1 cellular context compared by ENCODE assay signal in the genomic region with DNA sequence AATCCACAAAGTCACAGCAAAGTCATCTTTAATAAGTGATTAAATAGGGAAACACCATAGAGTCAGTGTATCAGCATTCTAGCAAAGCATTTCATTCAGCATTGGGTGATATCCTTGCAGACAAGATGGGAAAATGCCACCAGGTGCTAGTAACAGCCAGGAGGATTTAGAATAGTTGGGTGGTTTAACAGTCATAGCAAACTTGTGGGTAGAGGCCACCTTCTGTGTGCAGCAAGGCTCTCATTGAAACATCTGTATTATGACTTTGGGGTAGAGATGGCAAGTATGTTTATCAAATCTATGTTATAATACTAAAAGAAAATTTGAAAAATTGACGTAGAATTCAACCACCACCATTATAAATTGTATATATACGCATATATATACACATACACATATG.
TF ChIP-seq lines count a peak whose summit lies in the region.

No MANE protein-coding gene starts in this region.

TF ChIP-seq in GM12878, 131 proteins besides CTCF, POLR2A, EP300 and RAD21 (continues in another document):
- no peak for TF ChIP-seq ZBTB4 (CRISPR knock-in tag; IDR thresholded peaks at IDR 0.05)
- no peak for TF ChIP-seq BCLAF1 (IDR thresholded peaks at IDR 0.05)
- no peak for TF ChIP-seq ZSCAN29 (IDR thresholded peaks at IDR 0.05)
- TF ChIP-seq ZNF217 (IDR thresholded peaks at IDR 0.05): no peak
- TF ChIP-seq ELK1 (IDR thresholded peaks at IDR 0.05; ENCODE audit: low read depth, low read length): no peak
- peak; percentile 57; the same call in 1 of the 2 replicates for TF ChIP-seq BCL11A (IDR thresholded peaks at IDR 0.05; ENCODE audit: low read depth, low read length)
- no peak for TF ChIP-seq NFYA (IDR thresholded peaks at IDR 0.05; ENCODE audit: borderline replicate concordance, low read depth, low read length)
- no peak for TF ChIP-seq CHD4 (IDR thresholded peaks at IDR 0.05)
- TF ChIP-seq MXI1 (IDR thresholded peaks at IDR 0.05; ENCODE audit: low read depth, low read length): no peak
- TF ChIP-seq RCOR1 (conservative IDR thresholded peaks at IDR 0.05; ENCODE audit: low read depth, low read length): no peak
- no peak for TF ChIP-seq NFXL1 (IDR thresholded peaks at IDR 0.05; ENCODE audit: borderline replicate concordance)
- TF ChIP-seq FOXM1 (IDR thresholded peaks at IDR 0.05; ENCODE audit: low read depth, low read length): no peak
- TF ChIP-seq CBX5 (IDR thresholded peaks at IDR 0.05; ENCODE audit: low read depth): no peak
- no peak for TF ChIP-seq SMAD1 (IDR thresholded peaks at IDR 0.05; ENCODE audit: low read depth, partially characterized antibody)
- TF ChIP-seq, protein P1, sequence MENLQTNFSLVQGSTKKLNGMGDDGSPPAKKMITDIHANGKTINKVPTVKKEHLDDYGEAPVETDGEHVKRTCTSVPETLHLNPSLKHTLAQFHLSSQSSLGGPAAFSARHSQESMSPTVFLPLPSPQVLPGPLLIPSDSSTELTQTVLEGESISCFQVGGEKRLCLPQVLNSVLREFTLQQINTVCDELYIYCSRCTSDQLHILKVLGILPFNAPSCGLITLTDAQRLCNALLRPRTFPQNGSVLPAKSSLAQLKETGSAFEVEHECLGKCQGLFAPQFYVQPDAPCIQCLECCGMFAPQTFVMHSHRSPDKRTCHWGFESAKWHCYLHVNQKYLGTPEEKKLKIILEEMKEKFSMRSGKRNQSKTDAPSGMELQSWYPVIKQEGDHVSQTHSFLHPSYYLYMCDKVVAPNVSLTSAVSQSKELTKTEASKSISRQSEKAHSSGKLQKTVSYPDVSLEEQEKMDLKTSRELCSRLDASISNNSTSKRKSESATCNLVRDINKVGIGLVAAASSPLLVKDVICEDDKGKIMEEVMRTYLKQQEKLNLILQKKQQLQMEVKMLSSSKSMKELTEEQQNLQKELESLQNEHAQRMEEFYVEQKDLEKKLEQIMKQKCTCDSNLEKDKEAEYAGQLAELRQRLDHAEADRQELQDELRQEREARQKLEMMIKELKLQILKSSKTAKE (IDR thresholded peaks at IDR 0.05; ENCODE audit: low read depth, poor library complexity, severe bottlenecking): no peak
- TF ChIP-seq SMAD5 (IDR thresholded peaks at IDR 0.05; ENCODE audit: low read depth): no peak
- no peak for TF ChIP-seq MAX (IDR thresholded peaks at IDR 0.05; ENCODE audit: low read depth, low read length)
- TF ChIP-seq, protein P2, sequence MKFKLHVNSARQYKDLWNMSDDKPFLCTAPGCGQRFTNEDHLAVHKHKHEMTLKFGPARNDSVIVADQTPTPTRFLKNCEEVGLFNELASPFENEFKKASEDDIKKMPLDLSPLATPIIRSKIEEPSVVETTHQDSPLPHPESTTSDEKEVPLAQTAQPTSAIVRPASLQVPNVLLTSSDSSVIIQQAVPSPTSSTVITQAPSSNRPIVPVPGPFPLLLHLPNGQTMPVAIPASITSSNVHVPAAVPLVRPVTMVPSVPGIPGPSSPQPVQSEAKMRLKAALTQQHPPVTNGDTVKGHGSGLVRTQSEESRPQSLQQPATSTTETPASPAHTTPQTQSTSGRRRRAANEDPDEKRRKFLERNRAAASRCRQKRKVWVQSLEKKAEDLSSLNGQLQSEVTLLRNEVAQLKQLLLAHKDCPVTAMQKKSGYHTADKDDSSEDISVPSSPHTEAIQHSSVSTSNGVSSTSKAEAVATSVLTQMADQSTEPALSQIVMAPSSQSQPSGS (IDR thresholded peaks at IDR 0.05; ENCODE audit: low read length): 0 out of 2 replicates have a peak, but pooled peaks have one; percentile 22
- TF ChIP-seq, protein P3, sequence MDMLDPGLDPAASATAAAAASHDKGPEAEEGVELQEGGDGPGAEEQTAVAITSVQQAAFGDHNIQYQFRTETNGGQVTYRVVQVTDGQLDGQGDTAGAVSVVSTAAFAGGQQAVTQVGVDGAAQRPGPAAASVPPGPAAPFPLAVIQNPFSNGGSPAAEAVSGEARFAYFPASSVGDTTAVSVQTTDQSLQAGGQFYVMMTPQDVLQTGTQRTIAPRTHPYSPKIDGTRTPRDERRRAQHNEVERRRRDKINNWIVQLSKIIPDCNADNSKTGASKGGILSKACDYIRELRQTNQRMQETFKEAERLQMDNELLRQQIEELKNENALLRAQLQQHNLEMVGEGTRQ (IDR thresholded peaks at IDR 0.05; ENCODE audit: borderline replicate concordance, low read depth, low read length): no peak
- TF ChIP-seq, protein P4, sequence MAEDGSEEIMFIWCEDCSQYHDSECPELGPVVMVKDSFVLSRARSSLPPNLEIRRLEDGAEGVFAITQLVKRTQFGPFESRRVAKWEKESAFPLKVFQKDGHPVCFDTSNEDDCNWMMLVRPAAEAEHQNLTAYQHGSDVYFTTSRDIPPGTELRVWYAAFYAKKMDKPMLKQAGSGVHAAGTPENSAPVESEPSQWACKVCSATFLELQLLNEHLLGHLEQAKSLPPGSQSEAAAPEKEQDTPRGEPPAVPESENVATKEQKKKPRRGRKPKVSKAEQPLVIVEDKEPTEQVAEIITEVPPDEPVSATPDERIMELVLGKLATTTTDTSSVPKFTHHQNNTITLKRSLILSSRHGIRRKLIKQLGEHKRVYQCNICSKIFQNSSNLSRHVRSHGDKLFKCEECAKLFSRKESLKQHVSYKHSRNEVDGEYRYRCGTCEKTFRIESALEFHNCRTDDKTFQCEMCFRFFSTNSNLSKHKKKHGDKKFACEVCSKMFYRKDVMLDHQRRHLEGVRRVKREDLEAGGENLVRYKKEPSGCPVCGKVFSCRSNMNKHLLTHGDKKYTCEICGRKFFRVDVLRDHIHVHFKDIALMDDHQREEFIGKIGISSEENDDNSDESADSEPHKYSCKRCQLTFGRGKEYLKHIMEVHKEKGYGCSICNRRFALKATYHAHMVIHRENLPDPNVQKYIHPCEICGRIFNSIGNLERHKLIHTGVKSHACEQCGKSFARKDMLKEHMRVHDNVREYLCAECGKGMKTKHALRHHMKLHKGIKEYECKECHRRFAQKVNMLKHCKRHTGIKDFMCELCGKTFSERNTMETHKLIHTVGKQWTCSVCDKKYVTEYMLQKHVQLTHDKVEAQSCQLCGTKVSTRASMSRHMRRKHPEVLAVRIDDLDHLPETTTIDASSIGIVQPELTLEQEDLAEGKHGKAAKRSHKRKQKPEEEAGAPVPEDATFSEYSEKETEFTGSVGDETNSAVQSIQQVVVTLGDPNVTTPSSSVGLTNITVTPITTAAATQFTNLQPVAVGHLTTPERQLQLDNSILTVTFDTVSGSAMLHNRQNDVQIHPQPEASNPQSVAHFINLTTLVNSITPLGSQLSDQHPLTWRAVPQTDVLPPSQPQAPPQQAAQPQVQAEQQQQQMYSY (CRISPR knock-in tag; IDR thresholded peaks at IDR 0.05): no peak
- no peak for TF ChIP-seq HDAC2 (IDR thresholded peaks at IDR 0.05)
- no peak for TF ChIP-seq GABPA (IDR thresholded peaks at IDR 0.05; ENCODE audit: low read depth)
- no peak; the same call in 1 of the 2 replicates for TF ChIP-seq IKZF1 (conservative IDR thresholded peaks at IDR 0.05)
- no peak for TF ChIP-seq NBN (IDR thresholded peaks at IDR 0.05)
- TF ChIP-seq, protein P5, sequence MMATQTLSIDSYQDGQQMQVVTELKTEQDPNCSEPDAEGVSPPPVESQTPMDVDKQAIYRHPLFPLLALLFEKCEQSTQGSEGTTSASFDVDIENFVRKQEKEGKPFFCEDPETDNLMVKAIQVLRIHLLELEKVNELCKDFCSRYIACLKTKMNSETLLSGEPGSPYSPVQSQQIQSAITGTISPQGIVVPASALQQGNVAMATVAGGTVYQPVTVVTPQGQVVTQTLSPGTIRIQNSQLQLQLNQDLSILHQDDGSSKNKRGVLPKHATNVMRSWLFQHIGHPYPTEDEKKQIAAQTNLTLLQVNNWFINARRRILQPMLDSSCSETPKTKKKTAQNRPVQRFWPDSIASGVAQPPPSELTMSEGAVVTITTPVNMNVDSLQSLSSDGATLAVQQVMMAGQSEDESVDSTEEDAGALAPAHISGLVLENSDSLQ (IDR thresholded peaks at IDR 0.05): no peak
- TF ChIP-seq SMC3 (IDR thresholded peaks at IDR 0.05; ENCODE audit: borderline replicate concordance, low read length): no peak
- TF ChIP-seq TCF3 (IDR thresholded peaks at IDR 0.05; ENCODE audit: borderline replicate concordance, insufficient read depth, low read depth, low read length): peak; percentile 73; the same call in 1 of the 2 replicates
- TF ChIP-seq REST (IDR thresholded peaks at IDR 0.05; ENCODE audit: low read depth, low read length): no peak
- TF ChIP-seq IKZF2 (IDR thresholded peaks at IDR 0.05): 0 out of 4 replicates have a peak, but pooled peaks have one; percentile 21 to 24
- TF ChIP-seq STAT3 (IDR thresholded peaks at IDR 0.05; ENCODE audit: low read depth, low read length): no peak
- TF ChIP-seq HDAC6 (IDR thresholded peaks at IDR 0.05; ENCODE audit: unreplicated experiment): no peak
- no peak for TF ChIP-seq ATF7 (IDR thresholded peaks at IDR 0.05; ENCODE audit: low read depth)
